ENCODE assay signal across 8 cellular contexts in the genomic region with DNA sequence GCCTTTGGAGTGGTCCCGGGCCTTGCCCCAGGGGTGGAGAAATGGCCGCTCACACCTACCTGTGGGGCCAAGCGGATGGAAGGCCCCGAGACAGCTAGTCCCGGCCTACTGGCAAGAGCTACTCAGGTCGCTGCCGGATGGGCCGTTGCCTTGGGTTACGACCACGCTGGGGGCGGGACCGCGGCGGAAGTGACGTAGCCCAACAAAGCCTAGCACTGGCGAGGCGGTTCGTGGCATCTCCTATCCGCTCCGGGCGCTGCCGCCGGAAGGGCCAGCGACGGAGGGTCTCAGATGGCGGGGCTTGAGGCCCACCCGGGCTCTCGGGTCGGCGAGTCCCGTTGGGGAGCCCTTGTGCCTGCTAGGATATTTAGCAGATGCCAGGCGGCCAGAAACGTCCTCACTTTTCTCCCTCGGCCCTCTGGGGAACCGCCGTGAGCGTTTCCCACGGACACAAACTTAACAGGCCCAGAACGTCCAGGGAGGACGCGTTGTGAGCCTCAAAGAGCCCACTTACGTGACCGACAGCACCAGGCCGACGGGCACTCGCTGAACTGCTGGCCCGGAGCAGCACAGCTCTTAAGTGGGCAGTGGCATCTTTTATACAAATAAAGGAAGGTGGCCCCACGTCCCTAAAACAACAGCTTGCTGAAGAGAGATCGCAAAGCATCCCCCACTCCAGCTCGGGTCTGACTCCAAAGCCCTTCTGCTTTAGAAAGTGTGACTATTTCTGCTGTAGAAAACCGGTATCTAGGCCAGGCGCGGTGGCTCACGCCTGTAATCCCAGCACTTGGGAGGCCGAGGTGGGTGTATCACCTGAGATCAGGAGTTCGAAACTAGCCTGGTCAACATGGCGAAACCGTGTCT. TPM values are rescaled to one million over a fixed set of nuclear protein-coding genes. Genes with fewer than 3 reads are reported as not detected.
DNase-seq lines count a peak whose midpoint lies in the region; ATAC-seq and TF ChIP-seq lines count a peak whose summit lies in the region.

A gene with protein sequence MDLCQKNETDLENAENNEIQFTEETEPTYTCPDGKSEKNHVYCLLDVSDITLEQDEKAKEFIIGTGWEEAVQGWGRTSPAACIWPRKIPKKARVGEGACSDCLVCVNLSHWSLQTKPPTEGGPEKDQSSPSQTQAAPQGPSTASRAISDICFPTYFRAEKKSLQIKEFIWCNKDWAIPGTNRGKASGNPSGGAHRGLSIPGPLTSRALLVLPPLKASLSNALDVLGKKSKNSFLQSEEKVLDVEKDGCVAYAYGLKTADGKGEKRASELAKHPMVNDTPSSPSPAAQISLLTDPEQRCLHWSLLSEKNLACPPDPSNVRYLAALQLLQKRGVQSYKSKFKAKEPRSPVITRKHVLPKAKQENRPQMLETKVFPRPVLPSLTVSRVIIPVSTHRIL (minus strand): TSS at position 162 of the 864 bp plus-strand sequence. CDS start 13,283 bp downstream, outside the sequence.

- H3K36me3 ChIP-seq in ascending aorta, result no peaks in the 10 kb centered on the region
- H3K36me3 ChIP-seq in uterus, result no peaks in the 10 kb centered on the region

- H3K9me3 ChIP-seq in ascending aorta (no peaks in the 10 kb centered on the region), uterus (no peaks in the 10 kb centered on the region)

- peak; percentile 90 for TF ChIP-seq POLR2A in GM18505 (IDR thresholded peaks at IDR 0.05; ENCODE audit: borderline replicate concordance, extremely low read depth, insufficient read depth, insufficient read length)
- TF ChIP-seq POLR2A in uterus (IDR thresholded peaks at IDR 0.05), result peak; percentile 77 to 91

- DNase-seq in NCI-H187 (lab: John Stamatoyannopoulos, UW) (peak; percentile 83 to 84), T-helper 2 cell (peak; percentile 89 to 97 (median 94)), ascending aorta (ENCODE audit: low spot score in 2 of 2) (peak; percentile 93 to 99), hepatic stellate cell (ENCODE audit: low spot score) (peak; percentile 96), putamen (ENCODE audit: low spot score) (peak; percentile 96), uterus (peak; percentile 97 to 98)

- H3K27ac ChIP-seq in ascending aorta (peak within 1 kb of the TSS; percentile 96 to 99), uterus (peak within 1 kb of the TSS; percentile 88 to 95)

- H3K4me3 ChIP-seq in ascending aorta (peak within 1 kb of the TSS; percentile 72 to 91), uterus (peak within 1 kb of the TSS; percentile 62 to 79)

- no peak for TF ChIP-seq CTCF in ascending aorta (IDR thresholded peaks at IDR 0.05)
- no peak for TF ChIP-seq CTCF in uterus (IDR thresholded peaks at IDR 0.05)

- ATAC-seq in GM18505 (IDR thresholded peaks at IDR 0.05; ENCODE audit: unreplicated experiment) (peak; percentile 96), HG02943 (IDR thresholded peaks at IDR 0.05; ENCODE audit: low read depth, unreplicated experiment) (peak; percentile 97)

- intact Hi-C loops in ascending aorta (cut with DNase I), result loop anchor here (1.0 to 5.0 kb wide), 5 partner anchors 42 to 537 kb away; partner anchors contain the start of genes ATMIN, CMIP, DYNLRB2 and GAN
- intact Hi-C loops in uterus (cut with DNase I; ENCODE audit: low total_unique reads), result no loop called here

- H3K27me3 ChIP-seq in ascending aorta (no peaks in the 10 kb centered on the region), uterus (no peaks in the 10 kb centered on the region)

- H3K4me1 ChIP-seq in ascending aorta (peaks cover 0 to 4% of the 10 kb centered on the region in 2 donors), uterus (no peaks in the 10 kb centered on the region)

RNA-seq across cellular contexts. Expression of the gene that starts here (rescaled TPM):
- total RNA-seq in ascending aorta, result not detected
- total RNA-seq in uterus, result 1 to 10 TPM in 1 of 4 donors, not detected in 3; 1.9 TPM

Comparison
In these comparisons a context has a peak if more than half of its experiments do, and no peak if none do; other contexts are left out.
1. Peak in every context shown above with its lines: DNase-seq, ATAC-seq, H3K4me3 ChIP-seq and H3K27ac ChIP-seq.
2. Peak in DNase-seq, H3K4me3 ChIP-seq and H3K27ac ChIP-seq in ascending aorta; RNA of the gene not detected or under 1 TPM.